In the genomic region with DNA sequence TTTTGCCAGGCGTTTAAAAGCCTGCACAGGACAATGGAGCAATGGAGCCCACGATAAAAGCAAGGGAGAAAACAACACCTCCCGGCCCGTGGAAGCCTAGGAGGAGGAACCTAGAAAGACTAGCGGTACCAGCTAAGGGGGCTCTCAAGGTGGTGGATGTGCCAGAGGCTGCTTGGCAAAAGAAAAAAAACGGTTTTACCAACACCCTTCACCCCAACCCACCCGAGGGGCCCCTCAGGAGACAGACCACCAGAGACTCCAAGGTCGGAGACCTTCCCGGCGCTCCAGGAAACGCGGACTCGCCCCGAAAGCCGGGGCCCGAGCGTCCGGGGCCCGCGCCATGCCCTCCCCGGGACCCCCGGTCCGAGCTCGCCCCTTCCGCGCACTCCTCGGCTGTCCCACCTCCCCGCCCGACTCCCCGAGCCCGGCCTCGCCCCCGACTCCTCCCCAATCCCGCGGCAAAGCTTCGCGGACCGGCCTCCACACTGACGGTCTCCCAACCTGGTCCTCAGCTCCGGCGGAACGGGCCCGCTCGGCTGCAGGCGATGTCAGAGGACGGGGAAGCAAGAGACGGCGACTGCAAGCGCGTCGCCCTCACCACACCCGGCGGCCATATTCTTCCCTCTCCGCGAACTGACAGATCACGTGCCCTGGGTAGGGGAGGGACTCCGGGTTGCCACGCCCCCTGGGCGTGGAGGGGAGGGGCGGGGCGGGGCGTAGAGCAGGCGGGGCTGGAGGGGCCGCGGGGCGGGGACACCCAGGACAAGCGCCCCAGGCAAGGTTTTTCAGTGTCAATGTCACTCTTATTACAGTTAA, we compare ENCODE assay signal across 8 cellular contexts. TPM values are rescaled to one million over a fixed set of nuclear protein-coding genes. Genes with fewer than 3 reads are reported as not detected.
DNase-seq lines count a peak whose midpoint lies in the region; ATAC-seq, FAIRE-seq and TF ChIP-seq lines count a peak whose summit lies in the region.

A gene (minus strand): TSS at position 635 of the 816 bp plus-strand sequence. CDS start 10,520 bp downstream, outside the sequence.

- DNase-seq in AG09309 (ENCODE audit: low read depth) (peak; percentile 34), NCI-H2227 treated with DMSO at 0.1 percent for 48 hours (lab: John Stamatoyannopoulos, UW) (peak; percentile 77), cerebellar nuclear complex (lab: John Stamatoyannopoulos, UW) (peak; percentile 35 to 62), kidney (peak; percentile 95)
- DNase-seq in activated CD4-positive, alpha-beta T cell treated with anti-CD3 and anti-CD28 coated beads for 1 hour, result peak; percentile 79
- DNase-seq in stimulated activated CD4-positive, alpha-beta T cell treated with anti-CD3 and anti-CD28 coated beads, Interleukin-15, amount 100 ng/mL, for 24 hours, result peak; percentile 80

- FAIRE-seq in kidney (lab: Jason Lieb, UNC), result no peak

- H3K4me1 ChIP-seq in kidney (ENCODE audit: control insufficient read depth in 1 of 2, insufficient read depth in 1 of 2, low read depth in 1 of 2, low read length in 2 of 2), result peaks cover 4 to 7% of the 10 kb centered on the region in 2 donors

- H3K36me3 ChIP-seq in kidney (ENCODE audit: control insufficient read depth in 1 of 2, insufficient read depth in 2 of 2, low read length in 2 of 2), result no peaks in the 10 kb centered on the region

- ATAC-seq in GM18909 (IDR thresholded peaks at IDR 0.05; ENCODE audit: poor library complexity, unreplicated experiment) (peak; percentile 92), HG03159 (IDR thresholded peaks at IDR 0.05; ENCODE audit: unreplicated experiment) (peak; percentile 85)

- peak within 1 kb of the TSS in 1 of 2 donors; percentile 70 for H3K27ac ChIP-seq in kidney (ENCODE audit: low read depth in 2 of 2, low read length in 2 of 2)

- intact Hi-C loops in kidney (cut with DNase I), result no loop called here

- H3K4me3 ChIP-seq in AG09309 (ENCODE audit: control insufficient read depth, low read depth, low read length) (peak within 1 kb of the TSS; percentile 95), kidney (ENCODE audit: low read length in 2 of 2) (peak within 1 kb of the TSS; percentile 83)

- peak within 1 kb of the TSS; percentile 44 to 72 for H3K9ac ChIP-seq in kidney (ENCODE audit: low read length in 2 of 2)

- H3K9me3 ChIP-seq in kidney (ENCODE audit: control insufficient read depth in 1 of 2, low read length in 2 of 2), result no peaks in the 10 kb centered on the region

- TF ChIP-seq CTCF in AG09309 (IDR thresholded peaks at IDR 0.05; ENCODE audit: control insufficient read depth, insufficient read depth, low read depth, low read length, missing control alignments) (no peak), kidney (IDR thresholded peaks at IDR 0.05; ENCODE audit: borderline replicate concordance, extremely low read depth, insufficient read depth) (no peak)

RNA-seq across cellular contexts. Expression of the gene that starts here (rescaled TPM):
- total RNA-seq in kidney, result 56.6 TPM
- 12.3 TPM for polyA plus RNA-seq in kidney (ENCODE audit: insufficient read depth, low read depth, low replicate concordance)

Comparison
In these comparisons a context has a peak if more than half of its experiments do, and no peak if none do; other contexts are left out.
1. DNase-seq: peak in every context shown above with its lines; median percentile 95 in kidney; 80 in stimulated activated CD4-positive, alpha-beta T cell treated with anti-CD3 and anti-CD28 coated beads, Interleukin-15, amount 100 ng/mL, for 24 hours; 79 in activated CD4-positive, alpha-beta T cell treated with anti-CD3 and anti-CD28 coated beads for 1 hour; 77 in NCI-H2227 treated with DMSO at 0.1 percent for 48 hours; 48 in cerebellar nuclear complex; 34 in AG09309.